ENCODE assay signal across 17 cellular contexts in genomic region chr5:56278267-56278826, GRCh38. TPM values are rescaled to one million over a fixed set of nuclear protein-coding genes. Genes with fewer than 3 reads are reported as not detected.
A peak's percentile ranks its signal among the peaks of the same experiment; 100 is the strongest.
DNase-seq lines count a peak whose midpoint lies in the region; ATAC-seq and TF ChIP-seq lines count a peak whose summit lies in the region.
"Had no signal": no experiment of that assay in that cellular context is flagged by ENCODE, and none has a peak within 500 bp of the region (broad histone marks: within the 10 kb centered on the region; RNA-seq: fewer than 3 reads in every experiment).

No MANE protein-coding gene starts in this region.

- no peak for TF ChIP-seq POLR2A in spleen (IDR thresholded peaks at IDR 0.05)

- H3K36me3 ChIP-seq in spleen: no peaks in the 10 kb centered on the region

- WGBS in spleen, 5 donors: 87 to 93% (median 90%) methylated on average over 10 of the region's 10 CpGs

- CTCF ChIA-PET in AG04449 (lab: Yijun Ruan, JAX) (interaction anchor here (1.6 to 2.5 kb wide), 2 partner anchors 559 to 560 kb away, joined by 9 to 14 read pairs; no protein-coding TSS in a partner anchor), T-cell (lab: Charles Lee) (no interaction called here)

- no peak overlapping the region for H3K27ac ChIP-seq in spleen
- H3K27ac ChIP-seq: testis had no signal

- DNase-seq in AG04449 (ENCODE audit: low read depth, low spot score) (peak; percentile 98), HK-2 (ENCODE audit: unreplicated experiment) (peak; percentile 79), dermis blood vessel endothelial cell (peak; percentile 41), myocyte (ENCODE audit: low read depth) (peak; percentile 76), T-cell (no peak), spleen (no peak)
- DNase-seq: activated CD8-positive, alpha-beta memory T cell treated with anti-CD3 and anti-CD28 coated beads, Interleukin-2, amount 10 ng/mL, durations not matched to agents 7 days and 5 days; activated naive CD8-positive, alpha-beta T cell treated with anti-CD3 and anti-CD28 coated beads for 36 hours; NCI-H1417; NCI-H510A treated with DMSO at 0.1 percent for 48 hours; right cardiac atrium; testis had no signal

- POLR2A ChIA-PET in AG04449 (lab: Yijun Ruan, JAX) (no interaction called here), T-cell (lab: Charles Lee) (no interaction called here)

- H3K27ac Mint-ChIP-seq in T-cell: no peak overlapping the region
- H3K27ac Mint-ChIP-seq: activated CD8-positive, alpha-beta memory T cell treated with anti-CD3 and anti-CD28 coated beads, Interleukin-2, amount 10 ng/mL, durations not matched to agents 7 days and 5 days; activated naive CD8-positive, alpha-beta T cell treated with anti-CD3 and anti-CD28 coated beads for 36 hours had no signal

- H3K4me3 Mint-ChIP-seq in T-cell: no peak overlapping the region
- H3K4me3 Mint-ChIP-seq: activated CD8-positive, alpha-beta memory T cell treated with anti-CD3 and anti-CD28 coated beads, Interleukin-2, amount 10 ng/mL, durations not matched to agents 7 days and 5 days; activated naive CD8-positive, alpha-beta T cell treated with anti-CD3 and anti-CD28 coated beads for 36 hours had no signal

- peaks cover 0 to 6% (median 0%) of the 10 kb centered on the region in 8 donors for H3K9me3 ChIP-seq in spleen
- H3K9me3 ChIP-seq: A549, testis had no signal

- H3K4me1 Mint-ChIP-seq in T-cell: no peaks in the 10 kb centered on the region
- H3K4me1 Mint-ChIP-seq: activated CD8-positive, alpha-beta memory T cell treated with anti-CD3 and anti-CD28 coated beads, Interleukin-2, amount 10 ng/mL, durations not matched to agents 7 days and 5 days; activated naive CD8-positive, alpha-beta T cell treated with anti-CD3 and anti-CD28 coated beads for 36 hours had no signal

- H3K36me3 Mint-ChIP-seq in T-cell: no peaks in the 10 kb centered on the region
- H3K36me3 Mint-ChIP-seq: activated CD8-positive, alpha-beta memory T cell treated with anti-CD3 and anti-CD28 coated beads, Interleukin-2, amount 10 ng/mL, durations not matched to agents 7 days and 5 days; activated naive CD8-positive, alpha-beta T cell treated with anti-CD3 and anti-CD28 coated beads for 36 hours had no signal

- H3K27me3 Mint-ChIP-seq in T-cell: no peaks in the 10 kb centered on the region
- H3K27me3 Mint-ChIP-seq: activated CD8-positive, alpha-beta memory T cell treated with anti-CD3 and anti-CD28 coated beads, Interleukin-2, amount 10 ng/mL, durations not matched to agents 7 days and 5 days; activated naive CD8-positive, alpha-beta T cell treated with anti-CD3 and anti-CD28 coated beads for 36 hours had no signal

- TF ChIP-seq CTCF in AG04449 (IDR thresholded peaks at IDR 0.05; ENCODE audit: insufficient read depth, low read length, missing control alignments) (no peak), spleen (IDR thresholded peaks at IDR 0.05 in 8 of 11, conservative IDR thresholded peaks at IDR 0.05 in 3 of 11) (no peak)

- H3K4me3 ChIP-seq in AG04449 (ENCODE audit: low read depth, low read length) (no peak overlapping the region), spleen (no peak overlapping the region)
- H3K4me3 ChIP-seq: A549, testis had no signal

- H3K9me3 Mint-ChIP-seq in T-cell: no peaks in the 10 kb centered on the region
- H3K9me3 Mint-ChIP-seq: activated naive CD8-positive, alpha-beta T cell treated with anti-CD3 and anti-CD28 coated beads for 36 hours had no signal

- H3K4me1 ChIP-seq in spleen: peaks cover 0 to 17% (median 5%) of the 10 kb centered on the region in 6 donors
- H3K4me1 ChIP-seq: testis had no signal

- no peaks in the 10 kb centered on the region for H3K27me3 ChIP-seq in spleen (replicated peaks in 1 of 7)
- H3K27me3 ChIP-seq: testis had no signal

- ATAC-seq in GM18511 (IDR thresholded peaks at IDR 0.05; ENCODE audit: unreplicated experiment) (no peak), T-cell (replicated peaks in 1 of 4) (no peak), GM18870 (IDR thresholded peaks at IDR 0.05; ENCODE audit: unreplicated experiment) (no peak)
- ATAC-seq: A549; activated CD8-positive, alpha-beta memory T cell treated with anti-CD3 and anti-CD28 coated beads, Interleukin-2, amount 10 ng/mL, durations not matched to agents 7 days and 5 days; right cardiac atrium had no signal

- intact Hi-C loops in spleen (cut with DNase I; ENCODE audit: low total_unique reads): no loop called here

RNA-seq across cellular contexts. Expression of gene ANKRD55, which starts 45.2 kb away (rescaled TPM):
- total RNA-seq in dermis blood vessel endothelial cell (1.2 and 3.2 TPM in 2 replicates), myocyte (not detected in 2 replicates), T-cell (10 to 100 TPM in 1 of 5 donors, 1 to 10 TPM in 4; 2.8 to 19.9 (median 3.4) TPM), spleen (1 to 10 TPM; 1.6 to 9.0 (median 3.0) TPM)
- not detected for polyA plus RNA-seq in myocyte (2012)
- polyA plus RNA-seq in spleen: 1 to 10 TPM in 1 of 3 donors, under 1 TPM in 2; 0.42 to 2.2 (median 0.43) TPM
- total RNA-seq: mesenteric fat pad, Right ventricle myocardium inferior had no signal

Comparison
In these comparisons a context has a peak if more than half of its experiments do, and no peak if none do; other contexts are left out.
1. DNase-seq: peak in AG04449 (single experiment), HK-2 (single experiment), dermis blood vessel endothelial cell (single experiment) and myocyte (single experiment); none in T-cell (0 of 34) and spleen (single experiment).